In genomic region chr17:7486181-7486580, GRCh38 we compare ENCODE assay signal across 9 cellular contexts. TPM values are rescaled to one million over a fixed set of nuclear protein-coding genes. Genes with fewer than 3 reads are reported as not detected.
DNase-seq lines count a peak whose midpoint lies in the region; ATAC-seq and TF ChIP-seq lines count a peak whose summit lies in the region.
"Had no signal": no experiment of that assay in that cellular context is flagged by ENCODE, and none has a peak within 500 bp of the region (broad histone marks: within the 10 kb centered on the region; RNA-seq: fewer than 3 reads in every experiment).

No MANE protein-coding gene starts in this region.

- DNase-seq in heart left ventricle: no peak
- DNase-seq in left cardiac atrium: no peak
- peak; percentile 21 for DNase-seq in amniotic epithelial cell (ENCODE audit: low read depth)
- no peak for DNase-seq in kidney epithelial cell (ENCODE audit: low read depth)
- no peak for DNase-seq in upper lobe of right lung
- DNase-seq in stimulated activated naive CD4-positive, alpha-beta T cell treated with Interleukin-2 at 50 U/mL for 16 hours (lab: John Stamatoyannopoulos, UW): no peak
- DNase-seq in mucosa of gallbladder (ENCODE audit: low spot score): no peak

- H3K27me3 ChIP-seq in heart left ventricle (no peaks in the 10 kb centered on the region), kidney epithelial cell (ENCODE audit: control insufficient read depth, insufficient read depth, low read length) (no peaks in the 10 kb centered on the region), upper lobe of right lung (no peaks in the 10 kb centered on the region)

- peak overlapping the region in 9 of 12 donors; percentile 57 to 85 (median 69) for H3K4me3 ChIP-seq in heart left ventricle
- H3K4me3 ChIP-seq in kidney epithelial cell (ENCODE audit: low read depth, low read length): peak overlapping the region; percentile 25
- peak overlapping the region; percentile 78 for H3K4me3 ChIP-seq in upper lobe of right lung

- peaks cover 0 to 16% (median 3%) of the 10 kb centered on the region in 9 donors for H3K36me3 ChIP-seq in heart left ventricle
- no peaks in the 10 kb centered on the region for H3K36me3 ChIP-seq in kidney epithelial cell (ENCODE audit: control insufficient read depth, insufficient read depth, low read length)
- peaks cover 6% of the 10 kb centered on the region for H3K36me3 ChIP-seq in upper lobe of right lung

- WGBS in heart left ventricle, 4 donors: 47 to 59% (median 51%) methylated on average over 3 of the region's 3 CpGs

- H3K27ac ChIP-seq in heart left ventricle (peak overlapping the region in 5 of 12 donors; percentile 5 to 95 (median 25)), upper lobe of right lung (peak overlapping the region; percentile 55)

- H3K9me3 ChIP-seq in heart left ventricle (no peaks in the 10 kb centered on the region), upper lobe of right lung (no peaks in the 10 kb centered on the region)

- no peak for TF ChIP-seq POLR2A in heart left ventricle (IDR thresholded peaks at IDR 0.05)

- intact Hi-C loops in heart left ventricle (cut with DNase I) (loop anchor here in 6 of 10 donors (2.0 to 10.0 kb wide), 5 partner anchors 49 to 251 kb away; partner anchors contain the start of genes FGF11 (in 2 of the 6), KCTD11 (in 2 of the 6), TMEM102 (in 2 of the 6) and TMEM95 (in 2 of the 6)), left cardiac atrium (cut with DNase I) (loop anchor here in 1 of 2 donors (5.0 kb wide), 1 partner anchor 49 kb away; the partner anchor contains the start of genes FGF11 and TMEM102), upper lobe of right lung (cut with DNase I) (no loop called here)

- H3K4me1 ChIP-seq in heart left ventricle: peaks cover 12 to 74% (median 53%) of the 10 kb centered on the region in 12 donors
- H3K4me1 ChIP-seq in upper lobe of right lung: peaks cover 39% of the 10 kb centered on the region

- no peak for TF ChIP-seq CTCF in heart left ventricle (IDR thresholded peaks at IDR 0.05)
- TF ChIP-seq CTCF in kidney epithelial cell (IDR thresholded peaks at IDR 0.05; ENCODE audit: insufficient read depth, low read length, poor library complexity, severe bottlenecking): no peak
- TF ChIP-seq CTCF in upper lobe of right lung (IDR thresholded peaks at IDR 0.05): no peak

- no peak for ATAC-seq in heart left ventricle
- ATAC-seq in left cardiac atrium: no peak
- no peak for ATAC-seq in upper lobe of right lung
- ATAC-seq in esophagus mucosa: no peak

RNA-seq across cellular contexts. Expression of gene POLR2A, which starts 2.0 kb away (rescaled TPM):
- total RNA-seq in heart left ventricle: 10 to 100 TPM; 31.4 to 77.6 (median 50.7) TPM
- 10 to 100 TPM; 17.3 to 18.5 TPM for polyA plus RNA-seq in heart left ventricle
- 10 to 100 TPM; 42.8 to 56.9 TPM for total RNA-seq in left cardiac atrium
- 56.9 and 57.8 TPM in 2 replicates for total RNA-seq in kidney epithelial cell
- total RNA-seq in upper lobe of right lung: 105 TPM
- total RNA-seq in mucosa of gallbladder: 133 TPM
- total RNA-seq in esophagus mucosa: 116 TPM

RNA-seq across cellular contexts. Expression of gene SLC35G6, which starts 4.9 kb away (rescaled TPM):
- total RNA-seq in heart left ventricle: not detected
- under 1 TPM in 1 of 2 donors, not detected in 1; 0.08 TPM for polyA plus RNA-seq in heart left ventricle
- not detected for total RNA-seq in left cardiac atrium
- total RNA-seq in kidney epithelial cell: not detected in 2 replicates
- total RNA-seq in upper lobe of right lung: not detected
- total RNA-seq in mucosa of gallbladder: not detected
- not detected for total RNA-seq in esophagus mucosa
- total RNA-seq: HT1080 had no signal

RNA-seq across cellular contexts. Expression of gene ZBTB4, which starts 6.8 kb away (rescaled TPM):
- 10 to 100 TPM; 51.8 to 77.2 (median 59.5) TPM for total RNA-seq in heart left ventricle
- 10 to 100 TPM; 29.3 to 35.3 TPM for polyA plus RNA-seq in heart left ventricle
- total RNA-seq in left cardiac atrium: 10 to 100 TPM; 62.1 to 62.2 TPM
- 26.3 and 28.3 TPM in 2 replicates for total RNA-seq in kidney epithelial cell
- 84.7 TPM for total RNA-seq in upper lobe of right lung
- total RNA-seq in mucosa of gallbladder: 82.8 TPM
- 21.0 TPM for total RNA-seq in esophagus mucosa

RNA-seq across cellular contexts. Expression of gene CHRNB1, which starts 41.3 kb away (rescaled TPM):
- total RNA-seq in heart left ventricle: 10 to 100 TPM in 7 of 9 donors, 1 to 10 TPM in 2; 8.2 to 14.2 (median 11.0) TPM
- polyA plus RNA-seq in heart left ventricle: 10 to 100 TPM; 11.2 to 27.3 TPM
- total RNA-seq in left cardiac atrium: 10 to 100 TPM; 12.4 to 13.8 TPM
- 19.0 and 21.6 TPM in 2 replicates for total RNA-seq in kidney epithelial cell
- total RNA-seq in upper lobe of right lung: 10.1 TPM
- total RNA-seq in mucosa of gallbladder: 10.0 TPM
- total RNA-seq in esophagus mucosa: 4.9 TPM

RNA-seq across cellular contexts. Expression of gene FGF11, which starts 46.9 kb away (rescaled TPM):
- total RNA-seq in heart left ventricle (1 to 10 TPM; 2.8 to 9.6 (median 7.8) TPM), left cardiac atrium (10 to 100 TPM; 20.5 to 24.6 TPM), kidney epithelial cell (1.5 and 1.8 TPM in 2 replicates), upper lobe of right lung (1.1 TPM), mucosa of gallbladder (2.7 TPM), esophagus mucosa (8.6 TPM)
- 1 to 10 TPM; 1.6 to 9.6 TPM for polyA plus RNA-seq in heart left ventricle

Comparison
In these comparisons a context has a peak if more than half of its experiments do, and no peak if none do; other contexts are left out.
1. H3K4me3 ChIP-seq: peak in every context shown above with its lines; median percentile 78 in upper lobe of right lung; 69 in heart left ventricle; 25 in kidney epithelial cell.